1 cellular context compared by ENCODE assay signal in the genomic region with DNA sequence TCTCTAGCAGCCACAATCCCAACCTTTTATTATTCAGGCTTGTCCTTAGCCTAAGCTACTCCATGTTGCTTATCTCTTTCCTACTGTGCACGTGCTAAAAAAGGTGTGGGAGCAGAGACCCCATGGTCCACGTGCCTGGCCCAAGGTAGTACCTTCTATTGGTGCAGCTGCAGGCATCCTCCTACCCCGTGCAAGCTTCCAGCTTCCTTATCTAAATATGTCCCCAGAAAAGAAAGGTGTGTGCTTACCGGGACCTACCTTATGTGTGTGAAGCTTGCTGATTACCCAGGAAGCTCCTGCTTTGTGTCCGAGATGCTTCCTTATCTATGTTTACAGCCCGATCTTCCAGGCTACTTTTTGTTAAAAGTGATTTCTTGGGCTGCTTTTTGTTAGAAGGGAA.
TF ChIP-seq lines count a peak whose summit lies in the region.

No MANE protein-coding gene starts in this region.

TF ChIP-seq in H1, 55 proteins besides CTCF, POLR2A, EP300 and RAD21 (continued from another document):
- TF ChIP-seq KDM4A (IDR thresholded peaks at IDR 0.05; ENCODE audit: low read depth, low read length, severe bottlenecking) (no peak), NANOG (IDR thresholded peaks at IDR 0.05; ENCODE audit: insufficient read depth, low read depth, low read length, poor library complexity, severe bottlenecking) (no peak), HDAC2 (IDR thresholded peaks at IDR 0.05; ENCODE audit: borderline replicate concordance in 1 of 2, low read depth in 2 of 2, low read length in 2 of 2) (no peak), POU5F1 (IDR thresholded peaks at IDR 0.05; ENCODE audit: low read depth, low read length) (no peak), BCL11A (IDR thresholded peaks at IDR 0.05; ENCODE audit: low read depth in 2 of 2, low read length in 2 of 2) (no peak), CREB1 (IDR thresholded peaks at IDR 0.05) (no peak), HDAC6 (IDR thresholded peaks at IDR 0.05; ENCODE audit: low read depth, low read length) (no peak)
- TF ChIP-seq, protein P1, sequence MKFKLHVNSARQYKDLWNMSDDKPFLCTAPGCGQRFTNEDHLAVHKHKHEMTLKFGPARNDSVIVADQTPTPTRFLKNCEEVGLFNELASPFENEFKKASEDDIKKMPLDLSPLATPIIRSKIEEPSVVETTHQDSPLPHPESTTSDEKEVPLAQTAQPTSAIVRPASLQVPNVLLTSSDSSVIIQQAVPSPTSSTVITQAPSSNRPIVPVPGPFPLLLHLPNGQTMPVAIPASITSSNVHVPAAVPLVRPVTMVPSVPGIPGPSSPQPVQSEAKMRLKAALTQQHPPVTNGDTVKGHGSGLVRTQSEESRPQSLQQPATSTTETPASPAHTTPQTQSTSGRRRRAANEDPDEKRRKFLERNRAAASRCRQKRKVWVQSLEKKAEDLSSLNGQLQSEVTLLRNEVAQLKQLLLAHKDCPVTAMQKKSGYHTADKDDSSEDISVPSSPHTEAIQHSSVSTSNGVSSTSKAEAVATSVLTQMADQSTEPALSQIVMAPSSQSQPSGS (IDR thresholded peaks at IDR 0.05; ENCODE audit: low read length) = no peak
